14 cellular contexts compared by ENCODE assay signal in genomic region chr14:57816568-57817284, GRCh38. TPM values are rescaled to one million over a fixed set of nuclear protein-coding genes. Genes with fewer than 3 reads are reported as not detected.
DNase-seq lines count a peak whose midpoint lies in the region; ATAC-seq and TF ChIP-seq lines count a peak whose summit lies in the region.
"Had no signal": no experiment of that assay in that cellular context is flagged by ENCODE, and none has a peak within 500 bp of the region (broad histone marks: within the 10 kb centered on the region; RNA-seq: fewer than 3 reads in every experiment).

No MANE protein-coding gene starts in this region.

- no peaks in the 10 kb centered on the region for H3K79me2 ChIP-seq in GM23248 (ENCODE audit: insufficient read depth)

- H3K27ac ChIP-seq in GM23248, result no peak overlapping the region
- no peak overlapping the region for H3K27ac ChIP-seq in lower lobe of right lung
- H3K27ac ChIP-seq: dorsolateral prefrontal cortex, heart right ventricle, tibial nerve had no signal

- H3K4me1 ChIP-seq in GM23248 (ENCODE audit: insufficient read depth) (peaks cover 9% of the 10 kb centered on the region), lower lobe of right lung (no peaks in the 10 kb centered on the region)
- H3K4me1 ChIP-seq: heart right ventricle, tibial nerve had no signal

- TF ChIP-seq CTCF in kidney epithelial cell (IDR thresholded peaks at IDR 0.05; ENCODE audit: insufficient read depth, low read length, poor library complexity, severe bottlenecking) (no peak), lower lobe of right lung (IDR thresholded peaks at IDR 0.05) (no peak)

- H3K36me3 ChIP-seq in GM23248 (ENCODE audit: low read depth) (no peaks in the 10 kb centered on the region), kidney epithelial cell (ENCODE audit: control insufficient read depth, insufficient read depth, low read length) (no peaks in the 10 kb centered on the region), lower lobe of right lung (no peaks in the 10 kb centered on the region)
- H3K36me3 ChIP-seq: heart right ventricle, tibial nerve had no signal

- DNase-seq in GM23248 (peak; percentile 32), HS-5 (ENCODE audit: low read depth) (peak; percentile 16), kidney epithelial cell (ENCODE audit: low read depth) (peak; percentile 38), DMS153 (lab: John Stamatoyannopoulos, UW) (no peak), lower lobe of right lung (no peak)
- no peak for DNase-seq in activated effector memory CD4-positive, alpha-beta T cell treated with anti-CD3 and anti-CD28 coated beads, Interleukin-2, amount 50 U/mL, for 16 hours
- DNase-seq: activated CD4-positive, alpha-beta T cell treated with anti-CD3 and anti-CD28 coated beads for 4 hours; dorsolateral prefrontal cortex; heart right ventricle had no signal

- in situ Hi-C loops in GM23248 (cut with MboI), result no loop called here

- TF ChIP-seq POLR2A in GM18505 (IDR thresholded peaks at IDR 0.05; ENCODE audit: borderline replicate concordance, extremely low read depth, insufficient read depth, insufficient read length), result no peak

- H3F3A ChIP-seq in GM23248 (ENCODE audit: insufficient read depth), result peaks cover 8% of the 10 kb centered on the region; the same call in 1 of the 2 replicates

- no peaks in the 10 kb centered on the region for H3K27me3 ChIP-seq in GM23248 (replicated peaks; ENCODE audit: insufficient read depth)
- no peaks in the 10 kb centered on the region for H3K27me3 ChIP-seq in kidney epithelial cell (ENCODE audit: control insufficient read depth, insufficient read depth, low read length)
- H3K27me3 ChIP-seq in lower lobe of right lung (ENCODE audit: low read depth), result no peaks in the 10 kb centered on the region
- H3K27me3 ChIP-seq: heart right ventricle, tibial nerve had no signal

- WGBS in GM23248 (ENCODE audit: low coverage in 1 of 2, low lambda C conversion rate in 2 of 2, missing lambda C conversion rate in 2 of 2), 2 experiments, result 47 to 59% methylated on average over 2 of the region's 2 CpGs

- intact Hi-C loops in lower lobe of right lung (cut with DNase I), result no loop called here

- ATAC-seq in GM18861 (IDR thresholded peaks at IDR 0.05; ENCODE audit: unreplicated experiment) (peak; percentile 94), GM18505 (IDR thresholded peaks at IDR 0.05; ENCODE audit: unreplicated experiment) (no peak), lower lobe of right lung (no peak)
- ATAC-seq: heart right ventricle had no signal

- H3K9me3 ChIP-seq in GM23248 (ENCODE audit: low read depth) (no peaks in the 10 kb centered on the region), lower lobe of right lung (no peaks in the 10 kb centered on the region)
- H3K9me3 ChIP-seq: heart right ventricle, tibial nerve had no signal

- H3K4me3 ChIP-seq in GM23248, result no peak overlapping the region
- no peak overlapping the region for H3K4me3 ChIP-seq in kidney epithelial cell (ENCODE audit: low read depth, low read length)
- H3K4me3 ChIP-seq in lower lobe of right lung, result no peak overlapping the region
- H3K4me3 ChIP-seq: dorsolateral prefrontal cortex, heart right ventricle, tibial nerve had no signal

- no peak overlapping the region for H3K9ac ChIP-seq in GM23248

- no peak overlapping the region for H3K4me2 ChIP-seq in GM23248 (ENCODE audit: unreplicated experiment)

- no peak overlapping the region for H2AFZ ChIP-seq in GM23248

- H3K9me2 ChIP-seq in GM23248 (ENCODE audit: insufficient read depth), result 0 out of 2 replicates have a peak, but pooled peaks cover 3% of the 10 kb centered on the region

- no peaks in the 10 kb centered on the region for H4K20me1 ChIP-seq in GM23248 (ENCODE audit: insufficient read depth)

RNA-seq across cellular contexts. Expression of gene SLC35F4, which starts 49.2 kb away (rescaled TPM):
- total RNA-seq in GM23248 (2014; rRNA removed; shearing (Covaris generic)), result not detected in 2 replicates
- polyA plus RNA-seq in GM23248 (2016; fragmentation: Nextera tagmentation; extraction: Ambion mirVana), result not detected in 2 replicates
- total RNA-seq in kidney epithelial cell (not detected in 2 replicates), lower lobe of right lung (not detected)
- total RNA-seq: heart right ventricle, mucosa of gallbladder, SK-MEL-5, tibial nerve had no signal
- polyA plus RNA-seq: heart right ventricle had no signal

Comparison
In these comparisons a context has a peak if more than half of its experiments do, and no peak if none do; other contexts are left out.
1. DNase-seq: peak in GM23248 (single experiment), HS-5 (single experiment) and kidney epithelial cell (single experiment); none in DMS153 (single experiment), activated effector memory CD4-positive, alpha-beta T cell treated with anti-CD3 and anti-CD28 coated beads, Interleukin-2, amount 50 U/mL, for 16 hours (single experiment) and lower lobe of right lung (single experiment).